1 cellular context compared by ENCODE assay signal in the genomic region with DNA sequence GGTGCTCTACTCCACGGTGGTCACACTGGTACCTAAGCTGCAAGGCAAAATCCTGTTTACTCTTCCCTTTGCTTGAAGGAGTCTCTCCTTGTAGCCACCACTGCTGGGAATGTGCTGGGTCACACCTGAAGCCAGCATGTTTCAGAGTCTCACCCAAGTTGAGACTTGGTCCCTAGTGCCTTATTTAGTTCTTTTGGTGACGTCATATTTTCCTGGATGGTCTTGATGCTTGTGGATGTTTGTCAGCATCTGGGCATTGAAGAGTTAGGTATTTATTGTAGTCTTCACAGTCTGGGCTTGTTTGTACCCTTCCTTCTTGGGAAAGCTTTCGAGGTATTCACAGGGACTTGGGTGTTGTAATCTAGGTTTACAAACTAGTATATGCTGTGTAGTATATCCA.
TF ChIP-seq lines count a peak whose summit lies in the region.

No MANE protein-coding gene starts in this region.

TF ChIP-seq in HepG2, 621 proteins besides CTCF, POLR2A, EP300 and RAD21:
- TF ChIP-seq CREB1 (IDR thresholded peaks at IDR 0.05) = peak; percentile 96
- no peak for TF ChIP-seq CREB1 (CRISPR knock-in tag; IDR thresholded peaks at IDR 0.05)
- peak; percentile 98 for TF ChIP-seq ATF7 (IDR thresholded peaks at IDR 0.05)
- TF ChIP-seq ATF7 (CRISPR knock-in tag; IDR thresholded peaks at IDR 0.05) = no peak
- no peak for TF ChIP-seq ZBTB21 (CRISPR knock-in tag; IDR thresholded peaks at IDR 0.05)
